ENCODE assay signal across 25 cellular contexts in genomic region chr6:54115966-54116365, GRCh38. TPM values are rescaled to one million over a fixed set of nuclear protein-coding genes. Genes with fewer than 3 reads are reported as not detected.
DNase-seq lines count a peak whose midpoint lies in the region; ATAC-seq, FAIRE-seq and TF ChIP-seq lines count a peak whose summit lies in the region.
"Had no signal": no experiment of that assay in that cellular context is flagged by ENCODE, and none has a peak within 500 bp of the region (broad histone marks: within the 10 kb centered on the region; RNA-seq: fewer than 3 reads in every experiment).

No MANE protein-coding gene starts in this region.

- 0 out of 2 replicates have a peak overlapping the region, but pooled peaks have one; percentile 94 for H2BK15ac ChIP-seq in H9 (ENCODE audit: low read depth, low read length)

- no peaks in the 10 kb centered on the region for H3K9me1 ChIP-seq in keratinocyte (ENCODE audit: control insufficient read depth, extremely low read depth, insufficient read depth, low read length)

- peaks cover 10 to 11% of the 10 kb centered on the region in 2 experiments for H3K4me1 Mint-ChIP-seq in H9

- CTCF ChIA-PET in RWPE1 (lab: Yijun Ruan, JAX) = no interaction called here
- CTCF ChIA-PET in HEK293T (lab: Yijun Ruan, JAX) = no interaction called here

- H3K79me2 ChIP-seq in H9 (ENCODE audit: insufficient read depth, low read length) = no peaks in the 10 kb centered on the region
- H3K79me2 ChIP-seq in keratinocyte (ENCODE audit: control insufficient read depth, insufficient read depth, low read length) = no peaks in the 10 kb centered on the region

- H3K4me3 ChIP-seq in keratinocyte (ENCODE audit: control insufficient read depth in 2 of 3, extremely low read depth in 1 of 3, insufficient read depth in 2 of 3, low read depth in 1 of 3, low read length in 3 of 3) = no peak overlapping the region
- H3K4me3 ChIP-seq: SJCRH30 had no signal

- H3K23me2 ChIP-seq in H9 (ENCODE audit: insufficient read length, low read depth, low read length, poor library complexity, severe bottlenecking) = no peaks in the 10 kb centered on the region

- POLR2A ChIA-PET in RWPE1 (lab: Yijun Ruan, JAX; ENCODE audit: low non-redundant PET) (no interaction called here), HEK293T (lab: Yijun Ruan, JAX) (no interaction called here)

- H3T11ph ChIP-seq in H9 (ENCODE audit: low read length) = no peak overlapping the region

- no peak overlapping the region for H3K14ac ChIP-seq in H9 (ENCODE audit: insufficient read depth, low read length)

- H4K20me1 ChIP-seq in H9 (ENCODE audit: control insufficient read depth, insufficient read depth, insufficient read length) (no peaks in the 10 kb centered on the region), keratinocyte (ENCODE audit: control insufficient read depth, extremely low read depth, insufficient read depth, low read length) (no peaks in the 10 kb centered on the region)

- DNase-seq in H9 = no peak
- DNase-seq in RWPE1 (ENCODE audit: low spot score) = peak; percentile 4
- no peak for DNase-seq in epithelial cell of prostate (ENCODE audit: low read depth, low spot score)
- no peak for DNase-seq in keratinocyte (ENCODE audit: low read depth, low spot score)
- no peak for DNase-seq in stimulated activated naive CD4-positive, alpha-beta T cell (lab: John Stamatoyannopoulos, UW)
- DNase-seq in HuH-7.5 (ENCODE audit: low spot score) = no peak
- no peak for DNase-seq in HEK293T (ENCODE audit: extremely low spot score)
- DNase-seq: BE2C; DMS53; GDM1; H7; NCI-H1105; NCI-H146; NCI-H2029 treated with DMSO at 0.1 percent for 48 hours; NCI-H226; NCI-H524; NCI-H774; NK-92 treated with Interleukin-12 subunit alpha and Interleukin-12 subunit beta, amount 100 ng/mL, for 24 hours; SJCRH30 had no signal

- no peaks in the 10 kb centered on the region for H3K79me1 ChIP-seq in H9 (ENCODE audit: insufficient read depth, low read depth, low read length, poor library complexity, severe bottlenecking)

- FAIRE-seq in keratinocyte (lab: Jason Lieb, UNC) = no peak
- FAIRE-seq: D721Med, GM19239 had no signal

- no peak overlapping the region for H3K18ac ChIP-seq in H9 (ENCODE audit: insufficient read length, low read depth, low read length)

- H3K4me3 Mint-ChIP-seq in H9 = no peak overlapping the region

- peak overlapping the region in 1 of 3 experiments; percentile 11; a peak in 1 of 7 replicates for H3K27ac Mint-ChIP-seq in H9

- no peak overlapping the region for H3K23ac ChIP-seq in H9 (ENCODE audit: insufficient read length, low read depth, low read length)

- H3K36me3 ChIP-seq in keratinocyte (ENCODE audit: control insufficient read depth in 2 of 2, extremely low read depth in 1 of 2, insufficient read depth in 2 of 2, low read length in 2 of 2) = no peaks in the 10 kb centered on the region
- H3K36me3 ChIP-seq: BE2C, SJCRH30 had no signal

- H3K27me3 Mint-ChIP-seq in H9 (ENCODE audit: low read depth) = no peaks in the 10 kb centered on the region

- no peak overlapping the region for H4K5ac ChIP-seq in H9 (ENCODE audit: insufficient read length, low read depth, low read length)

- no peak overlapping the region for H2AK5ac ChIP-seq in H9 (ENCODE audit: insufficient read length, low read length)

- H3K27me3 ChIP-seq in H9 (ENCODE audit: insufficient read depth, low read length) = no peaks in the 10 kb centered on the region
- no peaks in the 10 kb centered on the region for H3K27me3 ChIP-seq in keratinocyte (ENCODE audit: control insufficient read depth, extremely low read depth, insufficient read depth, low read length)
- H3K27me3 ChIP-seq: BE2C, SJCRH30 had no signal

- H2AFZ ChIP-seq in H9 (ENCODE audit: low read length) (peak overlapping the region; percentile 36), keratinocyte (ENCODE audit: control insufficient read depth, low read length) (peak overlapping the region; percentile 72)

- no peak overlapping the region for H3K4me2 ChIP-seq in H9 (ENCODE audit: insufficient read depth, insufficient read length, low read length)
- H3K4me2 ChIP-seq in keratinocyte (ENCODE audit: control insufficient read depth, extremely low read depth, insufficient read depth, low read depth, low read length) = no peak overlapping the region
- H3K4me2 ChIP-seq: KMS-11 had no signal

- no peak for TF ChIP-seq CTCF in H9 (conservative IDR thresholded peaks at IDR 0.05)
- no peak for TF ChIP-seq CTCF in RWPE1 (conservative IDR thresholded peaks at IDR 0.05; ENCODE audit: low read depth)
- no peak for TF ChIP-seq CTCF in keratinocyte (optimal IDR thresholded peaks at IDR 0.05 in 1 of 3, IDR thresholded peaks at IDR 0.05 in 1 of 3, conservative IDR thresholded peaks at IDR 0.05 in 1 of 3; ENCODE audit: extremely low read depth in 1 of 3, insufficient read depth in 2 of 3, low read length in 3 of 3)

- dilution Hi-C loops in keratinocyte (cut with MboI; ENCODE audit: extremely low pct_ligation_motif_present, low sequenced_read_pairs) = no loop called here

- H4K8ac ChIP-seq in H9 (replicated peaks; ENCODE audit: insufficient read length, low read depth, low read length) = no peak overlapping the region

- WGBS in H9 (ENCODE audit: extremely low coverage, insufficient read length, low lambda C conversion rate) = no CpG with 5 or more reads among the region's 1 CpG

- H3K27ac ChIP-seq in H9 (ENCODE audit: insufficient read length, low read depth, low read length) (no peak overlapping the region), RWPE1 (no peak overlapping the region), epithelial cell of prostate (peak overlapping the region; percentile 12), keratinocyte (ENCODE audit: control insufficient read depth, insufficient read depth, low read length) (no peak overlapping the region)
- H3K27ac ChIP-seq: HL-60, KMS-11, SJCRH30 had no signal

- no peak overlapping the region for H2BK5ac ChIP-seq in H9 (ENCODE audit: insufficient read length, low read length)

- H3K4ac ChIP-seq in H9 (ENCODE audit: low read depth, low read length) = no peak overlapping the region

- no peak overlapping the region for H3K56ac ChIP-seq in H9 (ENCODE audit: insufficient read length, low read depth, low read length)

- no peak for ATAC-seq in HG03139 (IDR thresholded peaks at IDR 0.05; ENCODE audit: unreplicated experiment)

- H2BK120ac ChIP-seq in H9 (ENCODE audit: low read depth, low read length, poor library complexity, severe bottlenecking) = no peak overlapping the region

- no peaks in the 10 kb centered on the region; a peak in 1 of 7 replicates for H3K36me3 Mint-ChIP-seq in H9 (ENCODE audit: insufficient read depth in 1 of 3, low read depth in 3 of 3)

- no peak overlapping the region for H4K91ac ChIP-seq in H9 (ENCODE audit: insufficient read length, low read depth, low read length)

- H3K9ac ChIP-seq in H9 (ENCODE audit: extremely low read depth, insufficient read length, low read length) = no peak overlapping the region
- H3K9ac ChIP-seq in keratinocyte (ENCODE audit: control insufficient read depth, extremely low read depth, insufficient read depth, low read length) = no peak overlapping the region
- H3K9ac ChIP-seq: KMS-11 had no signal

- H3K4me1 ChIP-seq in H9 (ENCODE audit: insufficient read depth, low read length) = no peaks in the 10 kb centered on the region
- H3K4me1 ChIP-seq in keratinocyte (ENCODE audit: control insufficient read depth, extremely low read depth, insufficient read depth, low read length) = peaks cover 4% of the 10 kb centered on the region
- H3K4me1 ChIP-seq: BE2C, SJCRH30 had no signal

- H2BK20ac ChIP-seq in H9 (ENCODE audit: low read depth, low read length, poor library complexity, severe bottlenecking) = no peak overlapping the region

- peaks cover 0 to 3% of the 10 kb centered on the region in 2 experiments; a peak in 1 of 5 replicates for H3K9me3 Mint-ChIP-seq in H9

- no peak overlapping the region for H2BK12ac ChIP-seq in H9 (ENCODE audit: insufficient read length, low read depth, low read length)

- H3K9me3 ChIP-seq in H9 (ENCODE audit: control insufficient read depth, low read depth, low read length) (no peaks in the 10 kb centered on the region), keratinocyte (ENCODE audit: control insufficient read depth, low read depth, low read length) (no peaks in the 10 kb centered on the region)
- H3K9me3 ChIP-seq: BE2C, SJCRH30 had no signal

TF ChIP-seq in HEK293T, 16 proteins besides CTCF, POLR2A, EP300 and RAD21:
- TF ChIP-seq PKNOX1 (IDR thresholded peaks at IDR 0.05) (no peak), SP1 (IDR thresholded peaks at IDR 0.05) (no peak), TARDBP (IDR thresholded peaks at IDR 0.05) (no peak), ELF4 (IDR thresholded peaks at IDR 0.05) (no peak), SUZ12 (IDR thresholded peaks at IDR 0.05) (no peak), ARNT (IDR thresholded peaks at IDR 0.05) (no peak), LEF1 (IDR thresholded peaks at IDR 0.05; ENCODE audit: borderline replicate concordance) (no peak), FOXK2 (IDR thresholded peaks at IDR 0.05) (no peak), NFRKB (IDR thresholded peaks at IDR 0.05) (no peak), L3MBTL2 (conservative IDR thresholded peaks at IDR 0.05) (no peak), BHLHE40 (IDR thresholded peaks at IDR 0.05; ENCODE audit: borderline replicate concordance) (no peak), FOXM1 (IDR thresholded peaks at IDR 0.05; ENCODE audit: borderline replicate concordance) (no peak), HDGF (IDR thresholded peaks at IDR 0.05; ENCODE audit: borderline replicate concordance) (no peak), FOXA1 (IDR thresholded peaks at IDR 0.05) (no peak), ZNF384 (IDR thresholded peaks at IDR 0.05) (no peak), CTBP1 (IDR thresholded peaks at IDR 0.05; ENCODE audit: borderline replicate concordance) (no peak)

RNA-seq across cellular contexts. Expression of gene MLIP, which starts 4.7 kb away (rescaled TPM):
- not detected in 2 replicates for total RNA-seq in H9 (2021)
- 0.53 to 1.1 TPM (median 0.87 TPM) in 3 replicates for polyA plus RNA-seq in keratinocyte
- polyA plus RNA-seq in keratinocyte (2011; ENCODE audit: low read depth) = 2.3 TPM
- 1.8 and 2.6 TPM in 2 replicates for polyA plus RNA-seq in keratinocyte (2011; cell fraction: cytosol; rRNA removed)
- polyA plus RNA-seq in keratinocyte (2011; cell fraction: nucleus; rRNA removed) = 0.56 and 0.99 TPM in 2 replicates
- 0.34 and 7.4 TPM in 2 replicates for polyA plus RNA-seq in keratinocyte (2012; ENCODE audit: low replicate concordance)
- 2.5 to 9.9 TPM in 2 of 3 replicates, not detected in the other for polyA minus RNA-seq in keratinocyte
- polyA minus RNA-seq in keratinocyte (2011; cell fraction: cytosol; rRNA and poly(A)+ RNA removed) = not detected
- 3.4 and 5.9 TPM in 2 replicates for polyA minus RNA-seq in keratinocyte (2011; cell fraction: nucleus; rRNA and poly(A)+ RNA removed)
- total RNA-seq: H7, HT1080 had no signal
